ENCODE assay signal across 8 cellular contexts in genomic region chr6:20564269-20564668, GRCh38. TPM values are rescaled to one million over a fixed set of nuclear protein-coding genes. Genes with fewer than 3 reads are reported as not detected.
DNase-seq lines count a peak whose midpoint lies in the region; ATAC-seq and TF ChIP-seq lines count a peak whose summit lies in the region.

No MANE protein-coding gene starts in this region.

- H3K36me3 Mint-ChIP-seq in activated CD4-positive, alpha-beta T cell treated with anti-CD3 and anti-CD28 coated beads, Interleukin-2, amount 10 ng/mL, durations not matched to agents 7 days and 5 days (ENCODE audit: low read depth): peaks cover 5% of the 10 kb centered on the region

- DNase-seq in GM10266 (ENCODE audit: extremely low spot score) (no peak), NCI-H69 (lab: John Stamatoyannopoulos, UW) (peak; percentile 52), esophagus squamous epithelium (lab: John Stamatoyannopoulos, UW) (no peak), gastrocnemius medialis (no peak), NCI-H2107 treated with DMSO at 0.1 percent for 48 hours (lab: John Stamatoyannopoulos, UW; ENCODE audit: unreplicated experiment) (no peak), NK-92 (lab: John Stamatoyannopoulos, UW; ENCODE audit: unreplicated experiment) (no peak)
- DNase-seq in activated CD4-positive, alpha-beta T cell treated with anti-CD3 and anti-CD28 coated beads, Interleukin-2, amount 10 ng/mL, durations not matched to agents 7 days and 5 days: no peak

- ATAC-seq in gastrocnemius medialis: no peak

- H3K27me3 ChIP-seq in esophagus squamous epithelium: no peaks in the 10 kb centered on the region
- H3K27me3 ChIP-seq in gastrocnemius medialis: no peaks in the 10 kb centered on the region

- peak overlapping the region; percentile 13; the same call in 1 of the 2 replicates for H3K27ac ChIP-seq in 22Rv1
- no peak overlapping the region for H3K27ac ChIP-seq in esophagus squamous epithelium
- no peak overlapping the region for H3K27ac ChIP-seq in gastrocnemius medialis

- no peak overlapping the region for H3K4me3 Mint-ChIP-seq in activated CD4-positive, alpha-beta T cell treated with anti-CD3 and anti-CD28 coated beads, Interleukin-2, amount 10 ng/mL, durations not matched to agents 7 days and 5 days

- H3K4me1 ChIP-seq in esophagus squamous epithelium (peaks cover 0 to 10% (median 0%) of the 10 kb centered on the region in 3 donors), gastrocnemius medialis (peaks cover 19 to 20% of the 10 kb centered on the region in 2 donors)

- no peaks in the 10 kb centered on the region for H3K9me3 ChIP-seq in esophagus squamous epithelium
- no peaks in the 10 kb centered on the region for H3K9me3 ChIP-seq in gastrocnemius medialis

- H3K36me3 ChIP-seq in esophagus squamous epithelium: peaks cover 0 to 5% (median 0%) of the 10 kb centered on the region in 3 donors
- no peaks in the 10 kb centered on the region for H3K36me3 ChIP-seq in gastrocnemius medialis

- H3K9me3 Mint-ChIP-seq in activated CD4-positive, alpha-beta T cell treated with anti-CD3 and anti-CD28 coated beads, Interleukin-2, amount 10 ng/mL, durations not matched to agents 7 days and 5 days: no peaks in the 10 kb centered on the region

- POLR2A ChIA-PET in activated CD4-positive, alpha-beta T cell treated with anti-CD3 and anti-CD28 coated beads, Interleukin-2, amount 10 ng/mL, durations not matched to agents 7 days and 5 days (lab: Charles Lee): interaction anchor here (2.1 kb wide), 1 partner anchor 1025 kb away, joined by 8 read pairs; no protein-coding TSS in a partner anchor

- peaks cover 14% of the 10 kb centered on the region for H3K4me1 Mint-ChIP-seq in activated CD4-positive, alpha-beta T cell treated with anti-CD3 and anti-CD28 coated beads, Interleukin-2, amount 10 ng/mL, durations not matched to agents 7 days and 5 days

- H3K27ac Mint-ChIP-seq in activated CD4-positive, alpha-beta T cell treated with anti-CD3 and anti-CD28 coated beads, Interleukin-2, amount 10 ng/mL, durations not matched to agents 7 days and 5 days: no peak overlapping the region

- no peaks in the 10 kb centered on the region for H3K27me3 Mint-ChIP-seq in activated CD4-positive, alpha-beta T cell treated with anti-CD3 and anti-CD28 coated beads, Interleukin-2, amount 10 ng/mL, durations not matched to agents 7 days and 5 days

- H3K4me3 ChIP-seq in esophagus squamous epithelium: no peak overlapping the region
- H3K4me3 ChIP-seq in gastrocnemius medialis: no peak overlapping the region

- in situ Hi-C loops in gastrocnemius medialis (cut with MboI; ENCODE audit: low sequenced_read_pairs in 4 of 4): loop anchor here (5.0 to 25.0 kb wide), 4 partner anchors 773 to 1028 kb away; partner anchors contain the start of gene SOX4 (in 1 of the 4)

- intact Hi-C loops in esophagus squamous epithelium (cut with DNase I) (no loop called here), gastrocnemius medialis (cut with DNase I; ENCODE audit: low total_unique reads) (loop anchor here (1.0 kb wide), 1 partner anchor 1025 kb away; no protein-coding TSS in a partner anchor)

- TF ChIP-seq CTCF in 22Rv1 (IDR thresholded peaks at IDR 0.05): peak; percentile 69
- peak; percentile 40 for TF ChIP-seq CTCF in GM10266 (IDR thresholded peaks at IDR 0.05; ENCODE audit: control insufficient read depth, insufficient read depth, low read depth, missing control alignments)
- TF ChIP-seq CTCF in esophagus squamous epithelium (IDR thresholded peaks at IDR 0.05): peak in 5 of 6 experiments; percentile 23 to 76 (median 61)
- TF ChIP-seq CTCF in gastrocnemius medialis (IDR thresholded peaks at IDR 0.05 in 4 of 5, conservative IDR thresholded peaks at IDR 0.05 in 1 of 5): peak in 4 of 5 experiments; percentile 49 to 69 (median 68)

- CTCF ChIA-PET in activated CD4-positive, alpha-beta T cell treated with anti-CD3 and anti-CD28 coated beads, Interleukin-2, amount 10 ng/mL, durations not matched to agents 7 days and 5 days (lab: Charles Lee): interaction anchor here (1.0 to 2.9 kb wide), 5 partner anchors 10 to 1030 kb away, joined by 3 to 19 read pairs (median 3); no protein-coding TSS in a partner anchor

- no peak for TF ChIP-seq POLR2A in esophagus squamous epithelium (IDR thresholded peaks at IDR 0.05)
- TF ChIP-seq POLR2A in gastrocnemius medialis (IDR thresholded peaks at IDR 0.05): no peak

RNA-seq across cellular contexts. Expression of gene CDKAL1, which starts 30.0 kb away (rescaled TPM):
- total RNA-seq in esophagus squamous epithelium (10 to 100 TPM in 3 of 4 donors, 1 to 10 TPM in 1; 6.5 to 13.0 (median 10.7) TPM), gastrocnemius medialis (10 to 100 TPM in 3 of 4 donors, 1 to 10 TPM in 1; 9.6 to 17.0 (median 11.4) TPM)
- total RNA-seq in activated CD4-positive, alpha-beta T cell treated with anti-CD3 and anti-CD28 coated beads, Interleukin-2, amount 10 ng/mL, durations not matched to agents 7 days and 5 days: 10 to 100 TPM; 23.5 to 26.9 TPM
